8 cellular contexts compared by ENCODE assay signal in the genomic region with DNA sequence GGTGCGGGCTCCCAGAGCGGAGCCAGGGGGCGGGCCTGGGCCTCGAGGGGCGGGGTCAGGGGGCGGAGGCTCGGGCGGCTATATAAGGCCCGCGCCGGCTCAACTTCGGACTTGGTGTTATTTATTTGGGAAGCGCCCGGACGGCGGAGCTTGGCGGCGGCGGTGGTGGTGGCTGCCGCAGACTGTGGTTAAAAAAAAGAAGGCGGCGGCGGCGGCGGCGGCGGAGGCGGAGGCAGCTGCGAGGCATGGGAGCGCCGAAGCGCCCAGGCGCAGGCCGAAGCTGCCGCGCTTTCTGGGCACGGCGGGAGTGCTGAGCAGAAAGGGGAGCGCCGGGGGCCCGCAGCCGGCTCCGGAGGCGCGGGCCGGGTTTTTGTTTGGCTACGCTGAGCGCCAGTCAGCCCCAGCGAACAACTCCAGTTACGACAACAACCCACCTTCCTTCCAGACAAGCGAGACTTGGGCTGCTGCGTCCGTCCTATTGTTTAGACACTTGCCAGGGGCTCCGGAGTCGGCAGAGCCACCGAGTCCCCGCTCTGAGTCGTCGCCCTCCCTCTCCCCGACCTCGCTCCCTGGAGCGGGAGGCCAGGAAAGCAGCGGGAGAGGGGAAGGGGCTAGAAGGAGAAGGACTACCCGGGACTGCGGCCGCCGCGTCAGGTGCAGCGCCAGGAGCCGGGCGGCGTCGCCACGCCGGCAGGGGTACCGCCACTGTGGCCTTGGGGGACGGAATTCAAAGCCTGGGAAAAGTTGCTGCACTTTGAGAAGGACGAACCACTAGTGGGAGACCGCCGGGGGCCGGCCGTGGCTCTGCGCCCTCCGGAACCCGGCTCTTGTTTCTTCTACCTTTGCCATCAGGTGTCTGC. TPM values are rescaled to one million over a fixed set of nuclear protein-coding genes. Genes with fewer than 3 reads are reported as not detected.
DNase-seq lines count a peak whose midpoint lies in the region; ATAC-seq lines count a peak whose summit lies in the region.

A gene with protein sequence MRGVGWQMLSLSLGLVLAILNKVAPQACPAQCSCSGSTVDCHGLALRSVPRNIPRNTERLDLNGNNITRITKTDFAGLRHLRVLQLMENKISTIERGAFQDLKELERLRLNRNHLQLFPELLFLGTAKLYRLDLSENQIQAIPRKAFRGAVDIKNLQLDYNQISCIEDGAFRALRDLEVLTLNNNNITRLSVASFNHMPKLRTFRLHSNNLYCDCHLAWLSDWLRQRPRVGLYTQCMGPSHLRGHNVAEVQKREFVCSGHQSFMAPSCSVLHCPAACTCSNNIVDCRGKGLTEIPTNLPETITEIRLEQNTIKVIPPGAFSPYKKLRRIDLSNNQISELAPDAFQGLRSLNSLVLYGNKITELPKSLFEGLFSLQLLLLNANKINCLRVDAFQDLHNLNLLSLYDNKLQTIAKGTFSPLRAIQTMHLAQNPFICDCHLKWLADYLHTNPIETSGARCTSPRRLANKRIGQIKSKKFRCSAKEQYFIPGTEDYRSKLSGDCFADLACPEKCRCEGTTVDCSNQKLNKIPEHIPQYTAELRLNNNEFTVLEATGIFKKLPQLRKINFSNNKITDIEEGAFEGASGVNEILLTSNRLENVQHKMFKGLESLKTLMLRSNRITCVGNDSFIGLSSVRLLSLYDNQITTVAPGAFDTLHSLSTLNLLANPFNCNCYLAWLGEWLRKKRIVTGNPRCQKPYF (N-terminal part only) (plus strand): TSS at position 110 of the 860 bp plus-strand sequence. CDS start 1,911 bp downstream, outside the sequence.

- CTCF ChIA-PET in activated naive CD4-positive, alpha-beta T cell treated with anti-CD3 and anti-CD28 coated beads for 36 hours (lab: Charles Lee), result no interaction called here

- ATAC-seq in GM18868 (IDR thresholded peaks at IDR 0.05; ENCODE audit: unreplicated experiment) (peak; percentile 88), HG03095 (IDR thresholded peaks at IDR 0.05; ENCODE audit: unreplicated experiment) (peak; percentile 72)

- peak within 1 kb of the TSS; percentile 34 for H3K4me3 Mint-ChIP-seq in activated naive CD4-positive, alpha-beta T cell treated with anti-CD3 and anti-CD28 coated beads for 36 hours

- peaks cover 46% of the 10 kb centered on the region for H3K27me3 Mint-ChIP-seq in activated naive CD4-positive, alpha-beta T cell treated with anti-CD3 and anti-CD28 coated beads for 36 hours (ENCODE audit: low read depth)

- no peaks in the 10 kb centered on the region for H3K36me3 Mint-ChIP-seq in activated naive CD4-positive, alpha-beta T cell treated with anti-CD3 and anti-CD28 coated beads for 36 hours (ENCODE audit: low read depth)

- H3K27ac Mint-ChIP-seq in activated naive CD4-positive, alpha-beta T cell treated with anti-CD3 and anti-CD28 coated beads for 36 hours, result no peak within 1 kb of the TSS

- intact Hi-C loops in activated naive CD4-positive, alpha-beta T cell treated with anti-CD3 and anti-CD28 coated beads for 36 hours (cut with micrococcal nuclease), result loop anchor here (5.0 kb wide), 1 partner anchor 165 kb away; no protein-coding TSS in a partner anchor

- H3K9me3 Mint-ChIP-seq in activated naive CD4-positive, alpha-beta T cell treated with anti-CD3 and anti-CD28 coated beads for 36 hours, result no peaks in the 10 kb centered on the region

- peak; percentile 96 for DNase-seq in AG20443 (ENCODE audit: low spot score)
- peak; percentile 67 for DNase-seq in NCI-H2171 treated with DMSO at 0.1 percent for 48 hours (lab: John Stamatoyannopoulos, UW)
- peak; percentile 4 for DNase-seq in activated naive CD4-positive, alpha-beta T cell treated with anti-CD3 and anti-CD28 coated beads for 36 hours
- peak; percentile 80 for DNase-seq in glomerular visceral epithelial cell (ENCODE audit: extremely low spot score)
- DNase-seq in occipital lobe (lab: John Stamatoyannopoulos, UW), result peak; percentile 50
- DNase-seq in activated CD4-positive, CD25-positive, alpha-beta regulatory T cell (lab: John Stamatoyannopoulos, UW), result no peak

- peaks cover 13% of the 10 kb centered on the region for H3K4me1 Mint-ChIP-seq in activated naive CD4-positive, alpha-beta T cell treated with anti-CD3 and anti-CD28 coated beads for 36 hours (ENCODE audit: low read depth)

RNA-seq across cellular contexts. Expression of the gene that starts here (rescaled TPM):
- total RNA-seq in activated naive CD4-positive, alpha-beta T cell treated with anti-CD3 and anti-CD28 coated beads for 36 hours, result not detected
- total RNA-seq in occipital lobe, result 14.7 TPM

Comparison
In these comparisons a context has a peak if more than half of its experiments do, and no peak if none do; other contexts are left out.
1. RNA of the gene that starts here (total RNA-seq): 14.7 TPM in occipital lobe (single experiment); not detected in activated naive CD4-positive, alpha-beta T cell treated with anti-CD3 and anti-CD28 coated beads for 36 hours; every median in the first group is over 10 times any median in the second.
2. Peak in DNase-seq in activated naive CD4-positive, alpha-beta T cell treated with anti-CD3 and anti-CD28 coated beads for 36 hours; RNA of the gene not detected or under 1 TPM.
3. DNase-seq: peak in AG20443 (single experiment), NCI-H2171 treated with DMSO at 0.1 percent for 48 hours (single experiment), glomerular visceral epithelial cell (single experiment) and occipital lobe (single experiment); none in activated CD4-positive, CD25-positive, alpha-beta regulatory T cell (0 of 4).